4 cellular contexts compared by ENCODE assay signal in the genomic region with DNA sequence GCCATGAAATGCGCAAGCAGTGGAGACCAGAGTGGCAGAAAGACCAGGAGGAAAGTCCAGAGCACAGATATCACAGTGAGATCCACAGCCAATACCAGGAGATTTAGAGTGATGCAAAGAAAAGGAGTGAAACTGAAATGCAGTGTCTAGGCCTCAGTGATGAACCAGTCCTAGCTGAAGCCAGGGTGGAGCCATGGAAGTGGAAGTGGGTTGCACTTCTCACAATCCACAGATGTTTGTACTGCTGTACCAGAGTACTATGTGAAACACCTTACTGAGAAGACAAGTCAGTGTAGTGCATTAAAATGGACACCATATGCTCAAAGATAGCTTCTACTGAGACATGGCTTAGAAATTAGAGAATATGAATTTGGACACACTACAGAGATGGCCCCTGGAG.
"Had no signal": no experiment of that assay in that cellular context is flagged by ENCODE, and none has a peak within 500 bp of the region (broad histone marks: within the 10 kb centered on the region; RNA-seq: fewer than 3 reads in every experiment).

No MANE protein-coding gene starts in this region.

- H3K4me3 Mint-ChIP-seq: GM23338, H9 had no signal

- H3K4me3 ChIP-seq: GM23338 had no signal

- H3K27ac Mint-ChIP-seq: GM23338, H9 had no signal

- DNase-seq: H9, HCEC 1CT, IMR-90 had no signal

- H3K9me3 Mint-ChIP-seq: GM23338, H9 had no signal

- H3K4me2 ChIP-seq: GM23338 had no signal

- H2AFZ ChIP-seq: GM23338 had no signal
